ENCODE assay signal across 8 cellular contexts in genomic region chr17:75652934-75653549, GRCh38. TPM values are rescaled to one million over a fixed set of nuclear protein-coding genes. Genes with fewer than 3 reads are reported as not detected.
DNase-seq lines count a peak whose midpoint lies in the region; ATAC-seq and TF ChIP-seq lines count a peak whose summit lies in the region.

No MANE protein-coding gene starts in this region.

- H3K27ac ChIP-seq in heart left ventricle (no peak overlapping the region), smooth muscle cell (ENCODE audit: low read depth) (no peak overlapping the region)

- ATAC-seq in heart left ventricle (peak in 3 of 4 donors; percentile 66 to 79 (median 68)), HG03571 (IDR thresholded peaks at IDR 0.05; ENCODE audit: unreplicated experiment) (no peak)

- TF ChIP-seq POLR2A in heart left ventricle (IDR thresholded peaks at IDR 0.05): no peak

- H3K9me3 ChIP-seq in heart left ventricle (no peaks in the 10 kb centered on the region), smooth muscle cell (replicated peaks; ENCODE audit: low read depth) (no peaks in the 10 kb centered on the region)

- H3K4me1 ChIP-seq in heart left ventricle (peaks cover 0 to 4% (median 0%) of the 10 kb centered on the region in 12 donors), smooth muscle cell (ENCODE audit: low read depth) (no peaks in the 10 kb centered on the region)

- no peaks in the 10 kb centered on the region for H3K27me3 ChIP-seq in heart left ventricle
- H3K27me3 ChIP-seq in smooth muscle cell (ENCODE audit: low read depth): no peaks in the 10 kb centered on the region

- H3F3A ChIP-seq in smooth muscle cell (ENCODE audit: low read depth): no peaks in the 10 kb centered on the region

- H3K79me2 ChIP-seq in smooth muscle cell (ENCODE audit: low read depth): no peaks in the 10 kb centered on the region

- no peak overlapping the region for H3K9ac ChIP-seq in smooth muscle cell (ENCODE audit: low read depth)

- H4K20me1 ChIP-seq in smooth muscle cell (ENCODE audit: low read depth): no peaks in the 10 kb centered on the region

- H3K4me3 ChIP-seq in heart left ventricle: no peak overlapping the region
- H3K4me3 ChIP-seq in smooth muscle cell: no peak overlapping the region

- no peak overlapping the region for H3K4me2 ChIP-seq in smooth muscle cell

- intact Hi-C loops in heart left ventricle (cut with DNase I): loop anchor here in 2 of 10 donors (1.0 to 2.0 kb wide), 2 partner anchors 20 kb away; partner anchors contain the start of gene SMIM5 (in 2 of the 2)

- DNase-seq in SKM-1 treated with dmso at 0.1 percent for 144 hours (lab: John Stamatoyannopoulos, UW; ENCODE audit: unreplicated experiment) (peak; percentile 19), SKM-1 (lab: John Stamatoyannopoulos, UW; ENCODE audit: unreplicated experiment) (no peak), LHCN-M2 (ENCODE audit: low read depth) (peak; percentile 20), activated T-cell treated with anti-CD3 and anti-CD28 coated beads for 4 hours (peak; percentile 10), heart left ventricle (no peak), smooth muscle cell (lab: John Stamatoyannopoulos, UW; ENCODE audit: unreplicated experiment) (no peak), NCI-H526 treated with DMSO at 0.1 percent for 48 hours (lab: John Stamatoyannopoulos, UW) (no peak)

- peaks cover 0 to 91% (median 70%) of the 10 kb centered on the region in 9 donors for H3K36me3 ChIP-seq in heart left ventricle
- no peaks in the 10 kb centered on the region for H3K36me3 ChIP-seq in smooth muscle cell (ENCODE audit: low read depth)

- TF ChIP-seq CTCF in heart left ventricle (IDR thresholded peaks at IDR 0.05) (peak; percentile 50 to 73 (median 60)), smooth muscle cell (IDR thresholded peaks at IDR 0.05; ENCODE audit: borderline replicate concordance, insufficient read depth, poor library complexity, severe bottlenecking) (peak; percentile 59)

- H2AFZ ChIP-seq in smooth muscle cell (ENCODE audit: low read depth): no peak overlapping the region

- WGBS in heart left ventricle, 4 donors: 59 to 71% (median 65%) methylated on average over 6 of the region's 6 CpGs
- 80% methylated on average over 6 of the region's 6 CpGs for WGBS in smooth muscle cell (ENCODE audit: low lambda C conversion rate)

RNA-seq across cellular contexts. Expression of gene RECQL5, which starts 13.9 kb away (rescaled TPM):
- 14.5 and 31.3 TPM in 2 replicates for total RNA-seq in LHCN-M2 (2014; rRNA removed)
- polyA plus RNA-seq in LHCN-M2 (2012): 11.7 TPM
- total RNA-seq in heart left ventricle: 10 to 100 TPM in 5 of 9 donors, 1 to 10 TPM in 4; 6.0 to 15.9 (median 10.2) TPM
- 10 to 100 TPM in 1 of 2 donors, 1 to 10 TPM in 1; 7.8 to 13.3 TPM for polyA plus RNA-seq in heart left ventricle
- 12.5 and 38.2 TPM in 2 replicates for total RNA-seq in smooth muscle cell
- 15.4 and 15.7 TPM in 2 replicates for polyA plus RNA-seq in smooth muscle cell

RNA-seq across cellular contexts. Expression of gene SAP30BP, which starts 14.1 kb away (rescaled TPM):
- total RNA-seq in LHCN-M2 (2014; rRNA removed) (58.4 and 63.3 TPM in 2 replicates), heart left ventricle (10 to 100 TPM; 40.9 to 67.8 (median 54.4) TPM), smooth muscle cell (75.4 and 87.7 TPM in 2 replicates)
- 83.4 TPM for polyA plus RNA-seq in LHCN-M2 (2012)
- polyA plus RNA-seq in heart left ventricle (100 to 1,000 TPM in 1 of 2 donors, 10 to 100 TPM in 1; 59.9 to 121 TPM), smooth muscle cell (119 and 135 TPM in 2 replicates)

RNA-seq across cellular contexts. Expression of gene SMIM5, which starts 19.8 kb away (rescaled TPM):
- total RNA-seq in LHCN-M2 (2014; rRNA removed) (0.17 and 0.90 TPM in 2 replicates), heart left ventricle (10 to 100 TPM in 2 of 9 donors, 1 to 10 TPM in 7; 1.8 to 18.2 (median 6.8) TPM), smooth muscle cell (0.13 and 1.7 TPM in 2 replicates)
- 0.26 TPM for polyA plus RNA-seq in LHCN-M2 (2012)
- polyA plus RNA-seq in heart left ventricle (10 to 100 TPM in 1 of 2 donors, 1 to 10 TPM in 1; 3.7 to 17.7 TPM), smooth muscle cell (0.80 and 1.2 TPM in 2 replicates)

Comparison
In these comparisons a context has a peak if more than half of its experiments do, and no peak if none do; other contexts are left out.
1. DNase-seq: peak in SKM-1 treated with dmso at 0.1 percent for 144 hours (single experiment), LHCN-M2 (single experiment) and activated T-cell treated with anti-CD3 and anti-CD28 coated beads for 4 hours (single experiment); none in SKM-1 (single experiment), heart left ventricle (0 of 5), smooth muscle cell (single experiment) and NCI-H526 treated with DMSO at 0.1 percent for 48 hours (single experiment).